ENCODE assay signal across 1 cellular context in genomic region chr2:102129956-102130650, GRCh38.
TF ChIP-seq lines count a peak whose summit lies in the region.

No MANE protein-coding gene starts in this region.

TF ChIP-seq in IMR-90, 13 proteins besides CTCF, POLR2A, EP300 and RAD21 (continued from another document):
- TF ChIP-seq ELK1 (IDR thresholded peaks at IDR 0.05; ENCODE audit: borderline replicate concordance, low read depth, low read length) (no peak), SMC3 (IDR thresholded peaks at IDR 0.05; ENCODE audit: low read depth, low read length) (no peak), BHLHE40 (IDR thresholded peaks at IDR 0.05; ENCODE audit: low read depth, low read length) (no peak), NFE2L2 (IDR thresholded peaks at IDR 0.05; ENCODE audit: low read depth, low read length) (no peak), CHD1 (IDR thresholded peaks at IDR 0.05; ENCODE audit: low read depth, low read length) (no peak), MAZ (IDR thresholded peaks at IDR 0.05; ENCODE audit: borderline replicate concordance, low read depth, low read length) (no peak), MXI1 (IDR thresholded peaks at IDR 0.05; ENCODE audit: borderline replicate concordance, low read depth, low read length) (no peak), RCOR1 (IDR thresholded peaks at IDR 0.05; ENCODE audit: insufficient replicate concordance, low read length) (no peak), CEBPB (IDR thresholded peaks at IDR 0.05; ENCODE audit: low read depth, low read length) (no peak), MAFK (IDR thresholded peaks at IDR 0.05; ENCODE audit: low read depth, low read length) (no peak), RFX5 (IDR thresholded peaks at IDR 0.05; ENCODE audit: low read depth, low read length) (no peak), USF2 (IDR thresholded peaks at IDR 0.05; ENCODE audit: low read depth, low read length) (no peak)
